In the genomic region with DNA sequence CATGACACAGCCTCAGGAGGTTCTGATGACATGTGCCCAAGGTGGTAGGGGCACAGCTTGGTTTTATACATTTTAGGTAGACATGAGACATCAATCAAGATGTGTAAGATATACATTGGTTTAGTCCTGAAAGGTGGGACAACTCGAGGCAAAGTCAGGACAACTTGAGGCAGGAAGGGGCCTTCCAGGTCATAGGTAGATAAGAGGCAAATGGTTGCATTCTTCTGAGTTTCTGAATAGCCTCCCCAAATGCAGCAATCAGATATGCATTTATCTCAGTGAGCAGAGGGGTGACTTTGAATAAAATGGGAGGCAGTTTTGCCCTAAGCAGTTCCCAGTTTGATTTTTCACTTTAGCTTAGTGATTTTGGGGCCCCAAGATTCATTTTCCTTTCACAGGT, we compare ENCODE assay signal across 11 cellular contexts.
"Had no signal": no experiment of that assay in that cellular context is flagged by ENCODE, and none has a peak within 500 bp of the region (broad histone marks: within the 10 kb centered on the region; RNA-seq: fewer than 3 reads in every experiment).

No MANE protein-coding gene starts in this region.

- H3K4me3 Mint-ChIP-seq: GM23338, H9, HFFc6 had no signal

- FAIRE-seq: H1, H54 had no signal

- H3K27ac ChIP-seq: GM23248 had no signal

- H3K4me2 ChIP-seq: GM23338 had no signal

- H3K9ac ChIP-seq: GM23248 had no signal

- H3K27ac Mint-ChIP-seq: GM23338, H9, HFFc6 had no signal

- H2AFZ ChIP-seq: GM23248, GM23338 had no signal

- DNase-seq: GM23248, GOT3, H7, H9, HCEC 1CT, HFFc6 had no signal

- ATAC-seq: GM23338, HCT116 had no signal

- H3K4me3 ChIP-seq: GM23248, GM23338, HAP-1 had no signal

- H3K9me3 ChIP-seq: HAP-1 had no signal

- H3K36me3 ChIP-seq: HAP-1 had no signal
